ENCODE assay signal across 17 cellular contexts in the genomic region with DNA sequence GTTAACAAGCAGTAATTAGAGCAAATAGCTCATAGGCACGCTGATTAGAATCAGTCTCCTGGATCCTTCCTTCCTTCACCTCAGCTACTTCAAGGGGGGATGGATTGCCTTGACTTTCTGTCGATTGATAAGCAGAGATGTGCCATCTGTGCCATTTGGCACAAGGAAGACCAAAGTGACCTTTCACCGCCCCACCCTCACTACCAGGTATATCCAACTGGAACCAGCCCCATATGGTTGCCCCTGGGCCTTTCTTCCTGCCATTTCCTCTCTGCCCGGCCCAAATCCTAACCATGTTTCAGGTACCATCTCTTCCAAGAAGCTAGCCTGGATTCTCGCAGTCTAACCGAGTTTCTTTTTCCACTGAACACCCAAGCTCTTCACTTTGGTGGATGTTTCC. TPM values are rescaled to one million over a fixed set of nuclear protein-coding genes. Genes with fewer than 3 reads are reported as not detected.
DNase-seq lines count a peak whose midpoint lies in the region; ATAC-seq, FAIRE-seq and TF ChIP-seq lines count a peak whose summit lies in the region.
"Had no signal": no experiment of that assay in that cellular context is flagged by ENCODE, and none has a peak within 500 bp of the region (broad histone marks: within the 10 kb centered on the region; RNA-seq: fewer than 3 reads in every experiment).

No MANE protein-coding gene starts in this region.

- no peak for TF ChIP-seq CTCF in left ventricle myocardium inferior (IDR thresholded peaks at IDR 0.05; ENCODE audit: borderline replicate concordance)
- TF ChIP-seq CTCF in H1 (IDR thresholded peaks at IDR 0.05; ENCODE audit: control extremely low read depth in 1 of 3, insufficient read depth in 1 of 3, low read depth in 1 of 3, low read length in 3 of 3), result no peak
- TF ChIP-seq CTCF in neural cell (IDR thresholded peaks at IDR 0.05; ENCODE audit: poor library complexity, severe bottlenecking), result no peak
- TF ChIP-seq CTCF in type B pancreatic cell (conservative IDR thresholded peaks at IDR 0.05), result no peak

- H3K9me3 ChIP-seq in left ventricle myocardium inferior (replicated peaks) (no peaks in the 10 kb centered on the region), H1 (ENCODE audit: insufficient read depth in 2 of 2, low read depth in 1 of 2, low read length in 1 of 2) (no peaks in the 10 kb centered on the region), neural cell (ENCODE audit: low read length) (no peaks in the 10 kb centered on the region)
- H3K9me3 ChIP-seq: Caco-2 had no signal

- H2BK12ac ChIP-seq in H1 (ENCODE audit: low read depth, low read length), result no peak overlapping the region; the same call in 1 of the 2 replicates

- H3K23ac ChIP-seq in H1 (ENCODE audit: insufficient read length), result no peak overlapping the region

- H3K4me1 Mint-ChIP-seq in type B pancreatic cell (ENCODE audit: unreplicated experiment), result peaks cover 27% of the 10 kb centered on the region

- H3K4me2 ChIP-seq in H1 (ENCODE audit: insufficient read depth in 1 of 2, low read depth in 2 of 2, low read length in 2 of 2), result peak overlapping the region in 1 of 2 experiments; percentile 83; a peak in 1 of 4 replicates
- H3K4me2 ChIP-seq in neural cell (ENCODE audit: low read length), result no peak overlapping the region

- H3K56ac ChIP-seq in H1 (replicated peaks; ENCODE audit: insufficient read length, low read depth, low read length), result no peak overlapping the region

- H2AFZ ChIP-seq in H1 (ENCODE audit: low read length) (no peak overlapping the region), neural cell (ENCODE audit: low read depth, low read length) (no peak overlapping the region)

- peak overlapping the region; percentile 46 for H3K27ac Mint-ChIP-seq in type B pancreatic cell

- no peak overlapping the region for H2BK5ac ChIP-seq in H1 (ENCODE audit: low read depth, low read length)

- WGBS in H1 (ENCODE audit: extremely low coverage in 1 of 2, insufficient coverage in 1 of 2, insufficient read length in 1 of 2, insufficient replicate concordance in 2 of 2, low coverage in 1 of 2, low lambda C conversion rate in 2 of 2, missing lambda C conversion rate in 1 of 2), 2 experiments, result 90% methylated on average over 6 of the region's 6 CpGs; no CpG with 5 or more reads in 1 of the 2 experiments

- TF ChIP-seq POLR2A in H1 (IDR thresholded peaks at IDR 0.05; ENCODE audit: control extremely low read depth in 1 of 2, low read depth in 2 of 2, low read length in 2 of 2), result no peak

- H4K8ac ChIP-seq in H1 (ENCODE audit: extremely low read depth, insufficient read depth, low read length), result no peak overlapping the region

- H3K4me3 ChIP-seq in left ventricle myocardium inferior (peak overlapping the region; percentile 44), H1 (ENCODE audit: extremely low read depth in 1 of 4, insufficient read depth in 2 of 4, low read depth in 3 of 4, low read length in 4 of 4) (no peak overlapping the region), neural cell (ENCODE audit: low read length) (no peak overlapping the region)

- no peaks in the 10 kb centered on the region for H3K9me3 Mint-ChIP-seq in type B pancreatic cell

- H3K18ac ChIP-seq in H1 (ENCODE audit: extremely low read depth, low read length), result no peak overlapping the region; the same call in 1 of the 2 replicates

- H2BK15ac ChIP-seq in H1 (ENCODE audit: low read length), result peak overlapping the region; percentile 73; the same call in 1 of the 2 replicates

- H3K36me3 ChIP-seq in left ventricle myocardium inferior, result no peaks in the 10 kb centered on the region
- H3K36me3 ChIP-seq in H1 (ENCODE audit: control insufficient read depth in 2 of 4, insufficient read depth in 4 of 4, low read length in 3 of 4), result peaks cover 0 to 6% (median 1%) of the 10 kb centered on the region in 4 experiments; a peak in 1 of 8 replicates
- H3K36me3 ChIP-seq in neural cell (ENCODE audit: insufficient read depth, low read length), result no peaks in the 10 kb centered on the region
- H3K36me3 ChIP-seq: Peyer's patch had no signal

- CTCF ChIA-PET in H1 (lab: Charles Lee; ENCODE audit: partially characterized antibody), result interaction anchor here (0.6 to 13.7 kb wide), 12 partner anchors 15 to 88 kb away, joined by 3 to 293 read pairs (median 78); a partner anchor contains a TSS

- POLR2A ChIA-PET in H1 (lab: Charles Lee; ENCODE audit: partially characterized antibody), result interaction anchor here (0.8 to 2.5 kb wide), 4 partner anchors 11 to 81 kb away, joined by 3 to 9 read pairs (median 3); a partner anchor contains a TSS

- intact Hi-C loops in left ventricle myocardium inferior (cut with micrococcal nuclease) (no loop called here), Right ventricle myocardium superior (cut with DNase I) (loop anchor here (5.0 kb wide), 1 partner anchor 81 kb away; no protein-coding TSS in a partner anchor)

- no peaks in the 10 kb centered on the region for H3K79me1 ChIP-seq in H1 (ENCODE audit: low read depth, low read length)

- no peak for ATAC-seq in Right ventricle myocardium superior (ENCODE audit: poor library complexity)

- H3K27ac ChIP-seq in left ventricle myocardium inferior (replicated peaks) (peak overlapping the region; percentile 92), H1 (ENCODE audit: low read depth, low read length) (no peak overlapping the region), neural cell (ENCODE audit: low read length) (peak overlapping the region; percentile 53)

- H2AK5ac ChIP-seq in H1 (ENCODE audit: low read depth, low read length), result no peak overlapping the region

- no peak for FAIRE-seq in H1 (lab: Jason Lieb, UNC)

- no peak overlapping the region for H3K14ac ChIP-seq in H1 (ENCODE audit: insufficient read length)

- H3K4me3 Mint-ChIP-seq in type B pancreatic cell, result no peak overlapping the region

- DNase-seq in left ventricle myocardium inferior (no peak), Right ventricle myocardium superior (no peak), H1 (ENCODE audit: low read depth in 1 of 2, low spot score in 2 of 2) (no peak), type B pancreatic cell (ENCODE audit: extremely low spot score, unreplicated experiment) (no peak), COLO668 (lab: John Stamatoyannopoulos, UW; ENCODE audit: unreplicated experiment) (no peak)
- no peak for DNase-seq in activated CD8-positive, alpha-beta memory T cell treated with anti-CD3 and anti-CD28 coated beads, Interleukin-2, amount 50 U/mL, for 48 hours
- no peak for DNase-seq in activated CD4-positive, alpha-beta T cell treated with anti-CD3 and anti-CD28 coated beads, Interleukin-2, amount 50 U/mL, for 48 hours
- DNase-seq: EL, Karpas-422, MM.1S, NCI-H1092 treated with DMSO at 0.1 percent for 48 hours, NCI-H1694 treated with DMSO at 0.1 percent for 48 hours, NCI-H2107, SIG-M5 had no signal

- no peak overlapping the region for H3K4ac ChIP-seq in H1 (replicated peaks; ENCODE audit: insufficient read length, low read depth, low read length)

- H3K9ac ChIP-seq in H1 (replicated peaks in 1 of 4; ENCODE audit: extremely low read depth in 1 of 4, low read depth in 3 of 4, low read length in 3 of 4) (no peak overlapping the region; a peak in 1 of 7 replicates), neural cell (ENCODE audit: low read length) (peak overlapping the region; percentile 51)

- H4K20me1 ChIP-seq in H1 (replicated peaks in 1 of 2; ENCODE audit: control insufficient read depth in 1 of 2, insufficient read depth in 2 of 2, low read length in 2 of 2) (peaks cover 0 to 2% of the 10 kb centered on the region in 2 experiments), neural cell (ENCODE audit: insufficient read depth) (no peaks in the 10 kb centered on the region)

- no peak for TF ChIP-seq RAD21 in H1 (IDR thresholded peaks at IDR 0.05 in 1 of 2, conservative IDR thresholded peaks at IDR 0.05 in 1 of 2; ENCODE audit: low read depth in 2 of 2, low read length in 2 of 2)
- no peak for TF ChIP-seq RAD21 in neural cell (conservative IDR thresholded peaks at IDR 0.05)

- peaks cover 78% of the 10 kb centered on the region for H3K4me1 ChIP-seq in left ventricle myocardium inferior
- peaks cover 7 to 17% (median 9%) of the 10 kb centered on the region in 4 experiments for H3K4me1 ChIP-seq in H1 (replicated peaks in 1 of 4; ENCODE audit: control insufficient read depth in 3 of 4, insufficient read depth in 4 of 4, low read length in 3 of 4)
- H3K4me1 ChIP-seq: Caco-2 had no signal

- peaks cover 5% of the 10 kb centered on the region for H3K23me2 ChIP-seq in H1 (ENCODE audit: low read depth, low read length)

- no peaks in the 10 kb centered on the region for H3K79me2 ChIP-seq in H1 (ENCODE audit: control insufficient read depth in 1 of 2, insufficient read depth in 2 of 2, low read length in 2 of 2)
- H3K79me2 ChIP-seq in neural cell (replicated peaks; ENCODE audit: insufficient read depth, low read length), result no peaks in the 10 kb centered on the region

- no peak overlapping the region for H2BK20ac ChIP-seq in H1 (ENCODE audit: low read length)

- TF ChIP-seq EP300 in H1 (IDR thresholded peaks at IDR 0.05; ENCODE audit: borderline replicate concordance in 1 of 2, low read depth in 2 of 2, low read length in 2 of 2) (no peak), neural cell (conservative IDR thresholded peaks at IDR 0.05; ENCODE audit: poor library complexity, severe bottlenecking) (no peak)

- no peak overlapping the region for H4K5ac ChIP-seq in H1 (ENCODE audit: insufficient read length, low read depth, low read length)

- no peak overlapping the region for H2BK120ac ChIP-seq in H1 (replicated peaks; ENCODE audit: low read depth, low read length)

- H3K27me3 ChIP-seq in left ventricle myocardium inferior (ENCODE audit: low read depth) (no peaks in the 10 kb centered on the region), H1 (replicated peaks in 1 of 4; ENCODE audit: control insufficient read depth in 3 of 4, extremely low read depth in 1 of 4, insufficient read depth in 3 of 4, low read length in 3 of 4) (peaks cover 0 to 9% (median 0%) of the 10 kb centered on the region in 4 experiments; a peak in 3 of 7 replicates), neural cell (ENCODE audit: insufficient read depth, low read depth, low read length) (no peaks in the 10 kb centered on the region)
- H3K27me3 ChIP-seq: Peyer's patch had no signal

- no peaks in the 10 kb centered on the region for H3K9me2 ChIP-seq in neural cell (ENCODE audit: insufficient read depth, low read length)

- no peaks in the 10 kb centered on the region for H3F3A ChIP-seq in neural cell (ENCODE audit: insufficient read depth, low read length, poor library complexity, severe bottlenecking)

- no peak overlapping the region for H4K91ac ChIP-seq in H1 (replicated peaks; ENCODE audit: insufficient read length, low read length)

- H3K27me3 Mint-ChIP-seq in type B pancreatic cell, result peaks cover 31% of the 10 kb centered on the region

- peaks cover under 1% of the 10 kb centered on the region for H3K36me3 Mint-ChIP-seq in type B pancreatic cell

RNA-seq across cellular contexts. Expression of a gene that starts 8.7 kb away (rescaled TPM):
- total RNA-seq in left ventricle myocardium inferior (26.5 TPM), Right ventricle myocardium superior (10.0 TPM), type B pancreatic cell (ENCODE audit: low replicate concordance) (0.14 and 0.72 TPM in 2 replicates)
- total RNA-seq in H1 (2021; fragmentation: NEBNext Ultra II Directional; extraction: Animal tissue kit (Norgen Biotek cat#: 25700)), result 0.15 and 0.88 TPM in 2 replicates
- polyA plus RNA-seq in H1 (2011; rRNA removed) (1.8 and 2.3 TPM in 2 replicates), neural cell (8.7 and 9.5 TPM in 2 replicates)
- polyA plus RNA-seq in H1 (2011; cell fraction: cytosol; rRNA removed), result 0.76 TPM
- polyA plus RNA-seq in H1 (2011; cell fraction: nucleus; rRNA removed), result 2.7 TPM
- polyA plus RNA-seq in H1 (2012, experiment 1 of 2), result 0.30 to 0.96 TPM (median 0.65 TPM) in 4 replicates
- polyA plus RNA-seq in H1 (2012, experiment 2 of 2), result 0.51 TPM
- polyA plus RNA-seq in H1 (2013, experiment 1 of 2), result 0.24 TPM
- 0.28 TPM for polyA plus RNA-seq in H1 (2013, experiment 2 of 2)
- 0.82 and 1.1 TPM in 2 replicates for polyA minus RNA-seq in H1 (2011; rRNA and poly(A)+ RNA removed)
- polyA minus RNA-seq in H1 (2011; cell fraction: cytosol; rRNA and poly(A)+ RNA removed), result not detected
- 1.9 TPM for polyA minus RNA-seq in H1 (2011; cell fraction: nucleus; rRNA and poly(A)+ RNA removed)
- polyA minus RNA-seq in neural cell, result 9.3 and 11.5 TPM in 2 replicates
- total RNA-seq: Caco-2 had no signal

RNA-seq across cellular contexts. Expression of a gene that starts 26.6 kb away (rescaled TPM):
- 69.1 TPM for total RNA-seq in left ventricle myocardium inferior
- 65.2 TPM for total RNA-seq in Right ventricle myocardium superior
- 85.8 and 86.5 TPM in 2 replicates for total RNA-seq in H1 (2021; fragmentation: NEBNext Ultra II Directional; extraction: Animal tissue kit (Norgen Biotek cat#: 25700))
- polyA plus RNA-seq in H1 (2011; rRNA removed), result 52.7 and 83.7 TPM in 2 replicates
- polyA plus RNA-seq in H1 (2011; cell fraction: cytosol; rRNA removed), result 63.0 TPM
- polyA plus RNA-seq in H1 (2011; cell fraction: nucleus; rRNA removed), result 27.8 TPM
- 54.8 to 70.5 TPM (median 64.5 TPM) in 4 replicates for polyA plus RNA-seq in H1 (2012, experiment 1 of 2)
- polyA plus RNA-seq in H1 (2012, experiment 2 of 2), result 18.4 TPM
- polyA plus RNA-seq in H1 (2013, experiment 1 of 2), result 70.1 TPM
- polyA plus RNA-seq in H1 (2013, experiment 2 of 2), result 75.7 TPM
- polyA minus RNA-seq in H1 (2011; rRNA and poly(A)+ RNA removed), result 78.4 and 100 TPM in 2 replicates
- polyA minus RNA-seq in H1 (2011; cell fraction: cytosol; rRNA and poly(A)+ RNA removed), result 32.0 TPM
- 25.7 TPM for polyA minus RNA-seq in H1 (2011; cell fraction: nucleus; rRNA and poly(A)+ RNA removed)
- polyA plus RNA-seq in neural cell, result 85.6 and 104 TPM in 2 replicates
- polyA minus RNA-seq in neural cell, result 54.0 and 54.1 TPM in 2 replicates
- 35.1 and 50.4 TPM in 2 replicates for total RNA-seq in type B pancreatic cell (ENCODE audit: low replicate concordance)

RNA-seq across cellular contexts. Expression of a gene that starts 37.8 kb away (rescaled TPM):
- total RNA-seq in left ventricle myocardium inferior (76.4 TPM), Right ventricle myocardium superior (73.2 TPM), type B pancreatic cell (ENCODE audit: low replicate concordance) (37.9 and 42.4 TPM in 2 replicates)
- 11.6 and 12.3 TPM in 2 replicates for total RNA-seq in H1 (2021; fragmentation: NEBNext Ultra II Directional; extraction: Animal tissue kit (Norgen Biotek cat#: 25700))
- polyA plus RNA-seq in H1 (2011; rRNA removed) (4.5 and 4.6 TPM in 2 replicates), neural cell (24.6 and 27.8 TPM in 2 replicates)
- polyA plus RNA-seq in H1 (2011; cell fraction: cytosol; rRNA removed), result 5.1 TPM
- polyA plus RNA-seq in H1 (2011; cell fraction: nucleus; rRNA removed), result 7.7 TPM
- 7.1 to 9.3 TPM (median 7.9 TPM) in 4 replicates for polyA plus RNA-seq in H1 (2012, experiment 1 of 2)
- 3.8 TPM for polyA plus RNA-seq in H1 (2012, experiment 2 of 2)
- polyA plus RNA-seq in H1 (2013, experiment 1 of 2), result 9.4 TPM
- 11.8 TPM for polyA plus RNA-seq in H1 (2013, experiment 2 of 2)
- polyA minus RNA-seq in H1 (2011; rRNA and poly(A)+ RNA removed), result 9.7 and 11.9 TPM in 2 replicates
- 2.8 TPM for polyA minus RNA-seq in H1 (2011; cell fraction: cytosol; rRNA and poly(A)+ RNA removed)
- 3.7 TPM for polyA minus RNA-seq in H1 (2011; cell fraction: nucleus; rRNA and poly(A)+ RNA removed)
- 36.3 and 39.9 TPM in 2 replicates for polyA minus RNA-seq in neural cell
